ENCODE assay signal across 1 cellular context in the genomic region with DNA sequence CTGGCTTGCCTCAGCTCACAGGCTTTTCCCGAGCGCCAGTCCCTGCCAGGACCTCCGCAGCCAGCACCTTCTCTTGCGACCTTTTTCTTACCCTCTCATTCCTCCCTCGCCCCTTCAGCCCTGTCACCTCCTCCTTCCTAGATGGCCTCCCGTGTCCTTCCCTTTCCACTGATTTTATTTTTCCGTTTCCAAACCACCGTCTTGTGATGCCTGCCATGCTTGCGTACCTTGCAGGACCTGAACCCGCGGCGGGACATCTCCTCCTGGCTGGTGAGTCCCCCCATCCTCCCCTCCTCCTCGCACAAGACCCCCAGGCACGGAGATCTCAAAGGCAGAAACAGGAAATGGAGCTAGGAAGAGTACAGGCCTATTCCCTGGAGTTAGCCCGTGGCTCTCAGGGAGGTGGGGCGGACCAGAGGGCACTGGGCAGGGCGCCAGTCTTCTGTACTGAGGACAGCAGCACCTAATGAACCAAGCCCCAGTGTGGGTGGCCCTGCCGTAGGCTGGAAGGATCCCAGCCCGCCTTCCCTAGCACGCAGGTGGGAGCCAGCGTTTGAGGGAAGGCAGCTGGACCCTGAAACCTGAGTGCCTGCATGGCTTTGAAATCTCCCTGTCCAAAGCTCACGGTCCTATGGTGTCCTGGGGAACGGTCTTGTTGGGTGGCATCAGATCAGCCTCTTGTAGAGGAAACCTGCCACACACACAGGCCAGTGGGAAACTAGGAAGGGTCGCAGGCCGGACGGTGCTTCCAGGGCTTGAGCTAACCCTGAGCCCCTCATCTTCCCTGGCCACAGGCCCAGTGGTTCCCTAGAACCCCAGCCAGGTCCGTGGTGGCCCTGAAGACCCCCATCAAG.
TF ChIP-seq lines count a peak whose summit lies in the region.

No MANE protein-coding gene starts in this region.

TF ChIP-seq in WTC11, 78 proteins besides CTCF, POLR2A, EP300 and RAD21 (continued from another document):
- TF ChIP-seq, protein P1, sequence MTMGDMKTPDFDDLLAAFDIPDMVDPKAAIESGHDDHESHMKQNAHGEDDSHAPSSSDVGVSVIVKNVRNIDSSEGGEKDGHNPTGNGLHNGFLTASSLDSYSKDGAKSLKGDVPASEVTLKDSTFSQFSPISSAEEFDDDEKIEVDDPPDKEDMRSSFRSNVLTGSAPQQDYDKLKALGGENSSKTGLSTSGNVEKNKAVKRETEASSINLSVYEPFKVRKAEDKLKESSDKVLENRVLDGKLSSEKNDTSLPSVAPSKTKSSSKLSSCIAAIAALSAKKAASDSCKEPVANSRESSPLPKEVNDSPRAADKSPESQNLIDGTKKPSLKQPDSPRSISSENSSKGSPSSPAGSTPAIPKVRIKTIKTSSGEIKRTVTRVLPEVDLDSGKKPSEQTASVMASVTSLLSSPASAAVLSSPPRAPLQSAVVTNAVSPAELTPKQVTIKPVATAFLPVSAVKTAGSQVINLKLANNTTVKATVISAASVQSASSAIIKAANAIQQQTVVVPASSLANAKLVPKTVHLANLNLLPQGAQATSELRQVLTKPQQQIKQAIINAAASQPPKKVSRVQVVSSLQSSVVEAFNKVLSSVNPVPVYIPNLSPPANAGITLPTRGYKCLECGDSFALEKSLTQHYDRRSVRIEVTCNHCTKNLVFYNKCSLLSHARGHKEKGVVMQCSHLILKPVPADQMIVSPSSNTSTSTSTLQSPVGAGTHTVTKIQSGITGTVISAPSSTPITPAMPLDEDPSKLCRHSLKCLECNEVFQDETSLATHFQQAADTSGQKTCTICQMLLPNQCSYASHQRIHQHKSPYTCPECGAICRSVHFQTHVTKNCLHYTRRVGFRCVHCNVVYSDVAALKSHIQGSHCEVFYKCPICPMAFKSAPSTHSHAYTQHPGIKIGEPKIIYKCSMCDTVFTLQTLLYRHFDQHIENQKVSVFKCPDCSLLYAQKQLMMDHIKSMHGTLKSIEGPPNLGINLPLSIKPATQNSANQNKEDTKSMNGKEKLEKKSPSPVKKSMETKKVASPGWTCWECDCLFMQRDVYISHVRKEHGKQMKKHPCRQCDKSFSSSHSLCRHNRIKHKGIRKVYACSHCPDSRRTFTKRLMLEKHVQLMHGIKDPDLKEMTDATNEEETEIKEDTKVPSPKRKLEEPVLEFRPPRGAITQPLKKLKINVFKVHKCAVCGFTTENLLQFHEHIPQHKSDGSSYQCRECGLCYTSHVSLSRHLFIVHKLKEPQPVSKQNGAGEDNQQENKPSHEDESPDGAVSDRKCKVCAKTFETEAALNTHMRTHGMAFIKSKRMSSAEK (CRISPR knock-in tag; IDR thresholded peaks at IDR 0.05; ENCODE audit: borderline replicate concordance), result peak; percentile 36; the same call in 1 of the 2 replicates
- no peak for TF ChIP-seq NFYB (CRISPR knock-in tag; conservative IDR thresholded peaks at IDR 0.05; ENCODE audit: low read depth)
- TF ChIP-seq GABPB1 (CRISPR knock-in tag; IDR thresholded peaks at IDR 0.05), result peak; percentile 16; the same call in 1 of the 2 replicates
- TF ChIP-seq SP1 (CRISPR knock-in tag; conservative IDR thresholded peaks at IDR 0.05), result no peak
- TF ChIP-seq, protein P2, sequence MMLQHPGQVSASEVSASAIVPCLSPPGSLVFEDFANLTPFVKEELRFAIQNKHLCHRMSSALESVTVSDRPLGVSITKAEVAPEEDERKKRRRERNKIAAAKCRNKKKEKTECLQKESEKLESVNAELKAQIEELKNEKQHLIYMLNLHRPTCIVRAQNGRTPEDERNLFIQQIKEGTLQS (CRISPR knock-in tag; conservative IDR thresholded peaks at IDR 0.05), result no peak
- no peak for TF ChIP-seq GRHL2 (CRISPR knock-in tag; IDR thresholded peaks at IDR 0.05; ENCODE audit: insufficient replicate concordance, severe bottlenecking)
- no peak for TF ChIP-seq CREM (CRISPR knock-in tag; IDR thresholded peaks at IDR 0.05)
- TF ChIP-seq, protein P3, sequence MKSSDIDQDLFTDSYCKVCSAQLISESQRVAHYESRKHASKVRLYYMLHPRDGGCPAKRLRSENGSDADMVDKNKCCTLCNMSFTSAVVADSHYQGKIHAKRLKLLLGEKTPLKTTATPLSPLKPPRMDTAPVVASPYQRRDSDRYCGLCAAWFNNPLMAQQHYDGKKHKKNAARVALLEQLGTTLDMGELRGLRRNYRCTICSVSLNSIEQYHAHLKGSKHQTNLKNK (CRISPR knock-in tag; IDR thresholded peaks at IDR 0.05), result no peak
- 0 out of 2 replicates have a peak, but pooled peaks have one; percentile 33 for TF ChIP-seq NFATC4 (CRISPR knock-in tag; IDR thresholded peaks at IDR 0.05)
- TF ChIP-seq, protein P4, sequence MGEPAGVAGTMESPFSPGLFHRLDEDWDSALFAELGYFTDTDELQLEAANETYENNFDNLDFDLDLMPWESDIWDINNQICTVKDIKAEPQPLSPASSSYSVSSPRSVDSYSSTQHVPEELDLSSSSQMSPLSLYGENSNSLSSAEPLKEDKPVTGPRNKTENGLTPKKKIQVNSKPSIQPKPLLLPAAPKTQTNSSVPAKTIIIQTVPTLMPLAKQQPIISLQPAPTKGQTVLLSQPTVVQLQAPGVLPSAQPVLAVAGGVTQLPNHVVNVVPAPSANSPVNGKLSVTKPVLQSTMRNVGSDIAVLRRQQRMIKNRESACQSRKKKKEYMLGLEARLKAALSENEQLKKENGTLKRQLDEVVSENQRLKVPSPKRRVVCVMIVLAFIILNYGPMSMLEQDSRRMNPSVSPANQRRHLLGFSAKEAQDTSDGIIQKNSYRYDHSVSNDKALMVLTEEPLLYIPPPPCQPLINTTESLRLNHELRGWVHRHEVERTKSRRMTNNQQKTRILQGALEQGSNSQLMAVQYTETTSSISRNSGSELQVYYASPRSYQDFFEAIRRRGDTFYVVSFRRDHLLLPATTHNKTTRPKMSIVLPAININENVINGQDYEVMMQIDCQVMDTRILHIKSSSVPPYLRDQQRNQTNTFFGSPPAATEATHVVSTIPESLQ (CRISPR knock-in tag; IDR thresholded peaks at IDR 0.05), result no peak
- TF ChIP-seq, protein P5, sequence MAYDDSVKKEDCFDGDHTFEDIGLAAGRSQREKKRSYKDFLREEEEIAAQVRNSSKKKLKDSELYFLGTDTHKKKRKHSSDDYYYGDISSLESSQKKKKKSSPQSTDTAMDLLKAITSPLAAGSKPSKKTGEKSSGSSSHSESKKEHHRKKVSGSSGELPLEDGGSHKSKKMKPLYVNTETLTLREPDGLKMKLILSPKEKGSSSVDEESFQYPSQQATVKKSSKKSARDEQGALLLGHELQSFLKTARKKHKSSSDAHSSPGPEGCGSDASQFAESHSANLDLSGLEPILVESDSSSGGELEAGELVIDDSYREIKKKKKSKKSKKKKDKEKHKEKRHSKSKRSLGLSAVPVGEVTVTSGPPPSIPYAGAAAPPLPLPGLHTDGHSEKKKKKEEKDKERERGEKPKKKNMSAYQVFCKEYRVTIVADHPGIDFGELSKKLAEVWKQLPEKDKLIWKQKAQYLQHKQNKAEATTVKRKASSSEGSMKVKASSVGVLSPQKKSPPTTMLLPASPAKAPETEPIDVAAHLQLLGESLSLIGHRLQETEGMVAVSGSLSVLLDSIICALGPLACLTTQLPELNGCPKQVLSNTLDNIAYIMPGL (CRISPR knock-in tag; IDR thresholded peaks at IDR 0.05), result no peak
- TF ChIP-seq, protein P6, sequence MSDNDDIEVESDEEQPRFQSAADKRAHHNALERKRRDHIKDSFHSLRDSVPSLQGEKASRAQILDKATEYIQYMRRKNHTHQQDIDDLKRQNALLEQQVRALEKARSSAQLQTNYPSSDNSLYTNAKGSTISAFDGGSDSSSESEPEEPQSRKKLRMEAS (CRISPR knock-in tag; IDR thresholded peaks at IDR 0.05), result 0 out of 2 replicates have a peak, but pooled peaks have one; percentile 41
- TF ChIP-seq, protein P7, sequence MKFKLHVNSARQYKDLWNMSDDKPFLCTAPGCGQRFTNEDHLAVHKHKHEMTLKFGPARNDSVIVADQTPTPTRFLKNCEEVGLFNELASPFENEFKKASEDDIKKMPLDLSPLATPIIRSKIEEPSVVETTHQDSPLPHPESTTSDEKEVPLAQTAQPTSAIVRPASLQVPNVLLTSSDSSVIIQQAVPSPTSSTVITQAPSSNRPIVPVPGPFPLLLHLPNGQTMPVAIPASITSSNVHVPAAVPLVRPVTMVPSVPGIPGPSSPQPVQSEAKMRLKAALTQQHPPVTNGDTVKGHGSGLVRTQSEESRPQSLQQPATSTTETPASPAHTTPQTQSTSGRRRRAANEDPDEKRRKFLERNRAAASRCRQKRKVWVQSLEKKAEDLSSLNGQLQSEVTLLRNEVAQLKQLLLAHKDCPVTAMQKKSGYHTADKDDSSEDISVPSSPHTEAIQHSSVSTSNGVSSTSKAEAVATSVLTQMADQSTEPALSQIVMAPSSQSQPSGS (CRISPR knock-in tag; IDR thresholded peaks at IDR 0.05; ENCODE audit: borderline replicate concordance, low read depth), result no peak
- 0 out of 2 replicates have a peak, but pooled peaks have one; percentile 61 for TF ChIP-seq NFE2L1 (CRISPR knock-in tag; IDR thresholded peaks at IDR 0.05)
- TF ChIP-seq ZNF263 (CRISPR knock-in tag; IDR thresholded peaks at IDR 0.05; ENCODE audit: low read depth), result no peak
- TF ChIP-seq, protein P8, sequence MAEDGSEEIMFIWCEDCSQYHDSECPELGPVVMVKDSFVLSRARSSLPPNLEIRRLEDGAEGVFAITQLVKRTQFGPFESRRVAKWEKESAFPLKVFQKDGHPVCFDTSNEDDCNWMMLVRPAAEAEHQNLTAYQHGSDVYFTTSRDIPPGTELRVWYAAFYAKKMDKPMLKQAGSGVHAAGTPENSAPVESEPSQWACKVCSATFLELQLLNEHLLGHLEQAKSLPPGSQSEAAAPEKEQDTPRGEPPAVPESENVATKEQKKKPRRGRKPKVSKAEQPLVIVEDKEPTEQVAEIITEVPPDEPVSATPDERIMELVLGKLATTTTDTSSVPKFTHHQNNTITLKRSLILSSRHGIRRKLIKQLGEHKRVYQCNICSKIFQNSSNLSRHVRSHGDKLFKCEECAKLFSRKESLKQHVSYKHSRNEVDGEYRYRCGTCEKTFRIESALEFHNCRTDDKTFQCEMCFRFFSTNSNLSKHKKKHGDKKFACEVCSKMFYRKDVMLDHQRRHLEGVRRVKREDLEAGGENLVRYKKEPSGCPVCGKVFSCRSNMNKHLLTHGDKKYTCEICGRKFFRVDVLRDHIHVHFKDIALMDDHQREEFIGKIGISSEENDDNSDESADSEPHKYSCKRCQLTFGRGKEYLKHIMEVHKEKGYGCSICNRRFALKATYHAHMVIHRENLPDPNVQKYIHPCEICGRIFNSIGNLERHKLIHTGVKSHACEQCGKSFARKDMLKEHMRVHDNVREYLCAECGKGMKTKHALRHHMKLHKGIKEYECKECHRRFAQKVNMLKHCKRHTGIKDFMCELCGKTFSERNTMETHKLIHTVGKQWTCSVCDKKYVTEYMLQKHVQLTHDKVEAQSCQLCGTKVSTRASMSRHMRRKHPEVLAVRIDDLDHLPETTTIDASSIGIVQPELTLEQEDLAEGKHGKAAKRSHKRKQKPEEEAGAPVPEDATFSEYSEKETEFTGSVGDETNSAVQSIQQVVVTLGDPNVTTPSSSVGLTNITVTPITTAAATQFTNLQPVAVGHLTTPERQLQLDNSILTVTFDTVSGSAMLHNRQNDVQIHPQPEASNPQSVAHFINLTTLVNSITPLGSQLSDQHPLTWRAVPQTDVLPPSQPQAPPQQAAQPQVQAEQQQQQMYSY (CRISPR knock-in tag; IDR thresholded peaks at IDR 0.05), result 0 out of 2 replicates have a peak, but pooled peaks have one; percentile 7
TF ChIP-seq in WTC11: peak in this region for 7.
